In genomic region chr3:151460240-151460639, GRCh38 we compare ENCODE assay signal across 7 cellular contexts. TPM values are rescaled to one million over a fixed set of nuclear protein-coding genes. Genes with fewer than 3 reads are reported as not detected.
DNase-seq lines count a peak whose midpoint lies in the region; ATAC-seq and TF ChIP-seq lines count a peak whose summit lies in the region.

No MANE protein-coding gene starts in this region.

- DNase-seq in H7: peak; percentile 15
- DNase-seq in activated naive CD8-positive, alpha-beta T cell treated with anti-CD3 and anti-CD28 coated beads, Interleukin-2, amount 50 U/mL, for 24 hours: no peak
- DNase-seq in heart right ventricle: no peak
- no peak for DNase-seq in sciatic nerve (ENCODE audit: low spot score)
- DNase-seq in activated CD8-positive, alpha-beta memory T cell treated with anti-CD3 and anti-CD28 coated beads, Interleukin-2, amount 50 U/mL, for 4 hours: no peak
- DNase-seq in DMS114 treated with DMSO at 0.1 percent for 48 hours (lab: John Stamatoyannopoulos, UW; ENCODE audit: unreplicated experiment): no peak

- intact Hi-C loops in heart right ventricle (cut with DNase I): loop anchor here in 3 of 10 donors (10.0 kb wide), 4 partner anchors 195 to 465 kb away; no protein-coding TSS in a partner anchor
- intact Hi-C loops in sciatic nerve (cut with DNase I): no loop called here

- H3K4me3 Mint-ChIP-seq in activated naive CD8-positive, alpha-beta T cell treated with anti-CD3 and anti-CD28 coated beads, Interleukin-2, amount 50 U/mL, for 24 hours: peak overlapping the region; percentile 18
- H3K4me3 Mint-ChIP-seq in activated T-helper 17 cell treated with anti-CD3 and anti-CD28 coated beads, Interleukin-2, amount 50 U/mL, for 72 hours: no peak overlapping the region

- ATAC-seq in activated naive CD8-positive, alpha-beta T cell treated with anti-CD3 and anti-CD28 coated beads, Interleukin-2, amount 50 U/mL, for 24 hours: no peak
- ATAC-seq in heart right ventricle (peak in 2 of 8 donors; percentile 21 to 46), sciatic nerve (peak; percentile 8)
- ATAC-seq in activated T-helper 17 cell treated with anti-CD3 and anti-CD28 coated beads, Interleukin-2, amount 50 U/mL, for 72 hours (replicated peaks): no peak

- H3K36me3 ChIP-seq in H7 (replicated peaks; ENCODE audit: control insufficient read depth, insufficient read depth, low read length) (no peaks in the 10 kb centered on the region), heart right ventricle (no peaks in the 10 kb centered on the region)

- WGBS in heart right ventricle, 2 donors: 48 to 60% methylated on average over 2 of the region's 2 CpGs

- H3K27me3 Mint-ChIP-seq in activated naive CD8-positive, alpha-beta T cell treated with anti-CD3 and anti-CD28 coated beads, Interleukin-2, amount 50 U/mL, for 24 hours: peaks cover 23% of the 10 kb centered on the region
- H3K27me3 Mint-ChIP-seq in activated T-helper 17 cell treated with anti-CD3 and anti-CD28 coated beads, Interleukin-2, amount 50 U/mL, for 72 hours: peaks cover 24% of the 10 kb centered on the region

- no peaks in the 10 kb centered on the region for H3K9me3 Mint-ChIP-seq in activated naive CD8-positive, alpha-beta T cell treated with anti-CD3 and anti-CD28 coated beads, Interleukin-2, amount 50 U/mL, for 24 hours
- no peaks in the 10 kb centered on the region for H3K9me3 Mint-ChIP-seq in activated T-helper 17 cell treated with anti-CD3 and anti-CD28 coated beads, Interleukin-2, amount 50 U/mL, for 72 hours

- peak overlapping the region in 1 of 10 donors; percentile 60 for H3K27ac ChIP-seq in heart right ventricle

- H3K27me3 ChIP-seq in H7 (ENCODE audit: control insufficient read depth, insufficient read depth, low read length) (peaks cover 10% of the 10 kb centered on the region; the same call in 1 of the 2 replicates), heart right ventricle (peaks cover 0 to 48% (median 31%) of the 10 kb centered on the region in 7 donors)

- H3K4me1 ChIP-seq in heart right ventricle: peaks cover 0 to 9% (median 0%) of the 10 kb centered on the region in 9 donors

- H3K36me3 Mint-ChIP-seq in activated naive CD8-positive, alpha-beta T cell treated with anti-CD3 and anti-CD28 coated beads, Interleukin-2, amount 50 U/mL, for 24 hours (ENCODE audit: low read depth): no peaks in the 10 kb centered on the region
- no peaks in the 10 kb centered on the region for H3K36me3 Mint-ChIP-seq in activated T-helper 17 cell treated with anti-CD3 and anti-CD28 coated beads, Interleukin-2, amount 50 U/mL, for 72 hours (ENCODE audit: low read depth)

- H3K9me3 ChIP-seq in heart right ventricle: no peaks in the 10 kb centered on the region

- H3K4me3 ChIP-seq in H7 (ENCODE audit: insufficient read depth, low read depth, low read length) (peak overlapping the region; percentile 42; the same call in 1 of the 2 replicates), heart right ventricle (peak overlapping the region in 8 of 10 donors; percentile 35 to 55 (median 50))

- no peak for TF ChIP-seq CTCF in heart right ventricle (IDR thresholded peaks at IDR 0.05)

- H3K4me1 Mint-ChIP-seq in activated naive CD8-positive, alpha-beta T cell treated with anti-CD3 and anti-CD28 coated beads, Interleukin-2, amount 50 U/mL, for 24 hours: peaks cover 2% of the 10 kb centered on the region
- no peaks in the 10 kb centered on the region for H3K4me1 Mint-ChIP-seq in activated T-helper 17 cell treated with anti-CD3 and anti-CD28 coated beads, Interleukin-2, amount 50 U/mL, for 72 hours

- H3K27ac Mint-ChIP-seq in activated naive CD8-positive, alpha-beta T cell treated with anti-CD3 and anti-CD28 coated beads, Interleukin-2, amount 50 U/mL, for 24 hours: no peak overlapping the region
- no peak overlapping the region for H3K27ac Mint-ChIP-seq in activated T-helper 17 cell treated with anti-CD3 and anti-CD28 coated beads, Interleukin-2, amount 50 U/mL, for 72 hours

RNA-seq across cellular contexts. Expression of gene IGSF10, which starts 0.6 kb away (rescaled TPM):
- 0.04 and 0.21 TPM in 2 replicates for total RNA-seq in H7 (2014; rRNA removed; shearing (Covaris generic))
- total RNA-seq in heart right ventricle (1 to 10 TPM in 9 of 10 donors, under 1 TPM in 1; 0.93 to 3.9 (median 2.0) TPM), sciatic nerve (1.2 TPM)
- 1 to 10 TPM; 1.1 to 1.5 TPM for polyA plus RNA-seq in heart right ventricle
- total RNA-seq in activated T-helper 17 cell treated with anti-CD3 and anti-CD28 coated beads, Interleukin-2, amount 50 U/mL, for 72 hours: under 1 TPM in 1 of 2 donors, not detected in 1; 0.03 TPM
